Comparison of ENCODE assay signal across 20 cellular contexts in the genomic region with DNA sequence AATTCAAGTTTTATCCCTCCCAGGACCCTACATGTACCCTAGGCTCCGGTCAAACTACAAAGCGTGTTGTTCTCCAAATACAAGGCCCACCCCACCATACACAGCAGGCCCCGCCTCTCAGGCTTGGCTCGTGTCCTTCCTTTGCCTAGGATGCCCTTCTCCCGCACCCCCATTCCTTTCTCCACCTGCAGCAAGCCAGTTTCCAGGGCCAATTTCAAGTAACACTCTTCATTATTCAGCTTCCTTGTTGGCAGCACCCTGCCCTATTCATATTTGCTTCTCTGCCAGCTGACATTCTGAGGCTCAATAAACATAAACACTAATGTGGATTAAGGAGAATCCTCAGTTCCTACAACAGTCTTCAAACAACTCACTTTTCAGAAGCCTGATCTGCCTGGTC. TPM values are rescaled to one million over a fixed set of nuclear protein-coding genes. Genes with fewer than 3 reads are reported as not detected.
A peak's percentile ranks its signal among the peaks of the same experiment; 100 is the strongest.
DNase-seq lines count a peak whose midpoint lies in the region; ATAC-seq and TF ChIP-seq lines count a peak whose summit lies in the region.
"Had no signal": no experiment of that assay in that cellular context is flagged by ENCODE, and none has a peak within 500 bp of the region (broad histone marks: within the 10 kb centered on the region; RNA-seq: fewer than 3 reads in every experiment).

No MANE protein-coding gene starts in this region.

- ATAC-seq in left lung = peak; percentile 56
- no peak for ATAC-seq in natural killer cell

- no peaks in the 10 kb centered on the region for H3K27me3 Mint-ChIP-seq in natural killer cell (ENCODE audit: low read depth in 2 of 2)

- H3K36me3 ChIP-seq in left lung (no peaks in the 10 kb centered on the region), subcutaneous abdominal adipose tissue (ENCODE audit: control insufficient read depth in 5 of 5, insufficient read depth in 5 of 5, low read length in 5 of 5) (no peaks in the 10 kb centered on the region)
- H3K36me3 ChIP-seq: BLaER1 had no signal

- TF ChIP-seq CTCF in left lung (IDR thresholded peaks at IDR 0.05) = no peak
- no peak for TF ChIP-seq CTCF in natural killer cell (IDR thresholded peaks at IDR 0.05)

- intact Hi-C loops in left lung (cut with DNase I) (no loop called here), natural killer cell (cut with micrococcal nuclease) (no loop called here)

- H3K4me3 ChIP-seq in left lung = no peak overlapping the region
- no peak overlapping the region for H3K4me3 ChIP-seq in subcutaneous abdominal adipose tissue (ENCODE audit: low read depth in 1 of 5, low read length in 5 of 5)
- H3K4me3 ChIP-seq: BLaER1 had no signal

- H3K27ac ChIP-seq in left lung = no peak overlapping the region
- H3K27ac ChIP-seq in subcutaneous abdominal adipose tissue (ENCODE audit: low read depth, low read length) = peak overlapping the region; percentile 51
- H3K27ac ChIP-seq: BLaER1 had no signal

- H3K4me1 ChIP-seq in left lung (peaks cover 0 to 5% of the 10 kb centered on the region in 2 donors), subcutaneous abdominal adipose tissue (ENCODE audit: control insufficient read depth in 5 of 5, insufficient read depth in 5 of 5, low read length in 5 of 5) (peaks cover 0 to 39% (median 23%) of the 10 kb centered on the region in 5 donors)
- H3K4me1 ChIP-seq: BLaER1 had no signal

- H3K9me3 ChIP-seq in left lung (no peaks in the 10 kb centered on the region), subcutaneous abdominal adipose tissue (ENCODE audit: control insufficient read depth in 5 of 5, low read length in 5 of 5) (no peaks in the 10 kb centered on the region)
- H3K9me3 ChIP-seq: BLaER1 had no signal

- H3K36me3 Mint-ChIP-seq in natural killer cell = no peaks in the 10 kb centered on the region

- H3K4me3 Mint-ChIP-seq in natural killer cell = no peak overlapping the region

- peak; percentile 10 for DNase-seq in DMS53 (lab: John Stamatoyannopoulos, UW)
- no peak for DNase-seq in DMS53 treated with DMSO at 0.1 percent for 48 hours (lab: John Stamatoyannopoulos, UW; ENCODE audit: unreplicated experiment)
- DNase-seq in NCI-H2029 treated with DMSO at 0.1 percent for 48 hours (lab: John Stamatoyannopoulos, UW) = peak; percentile 77
- DNase-seq in left lung = no peak
- no peak for DNase-seq in kidney glomerular epithelial cell (lab: John Stamatoyannopoulos, UW)
- DNase-seq in natural killer cell = no peak
- DNase-seq in pons (ENCODE audit: low spot score) = no peak
- DNase-seq: 8988T; DMS153; Kasumi-1; MV-4-11; NCI-H1417 treated with DMSO at 0.1 percent for 48 hours; NCI-H2081; NCI-H2227 treated with DMSO at 0.1 percent for 48 hours; NCI-H524 treated with DMSO at 0.1 percent for 48 hours; NK-92 treated with Interleukin-12 subunit alpha and Interleukin-12 subunit beta, amount 100 ng/mL, for 24 hours; OCI-M1; RPMI8226 had no signal

- no peaks in the 10 kb centered on the region for H3K4me1 Mint-ChIP-seq in natural killer cell

- H3K27me3 ChIP-seq in left lung = no peaks in the 10 kb centered on the region
- H3K27me3 ChIP-seq in subcutaneous abdominal adipose tissue (ENCODE audit: control insufficient read depth in 5 of 5, insufficient read depth in 4 of 5, low read length in 5 of 5) = no peaks in the 10 kb centered on the region
- H3K27me3 ChIP-seq: BLaER1 had no signal

- H3K27ac Mint-ChIP-seq in natural killer cell = no peak overlapping the region

- H3K9me3 Mint-ChIP-seq in natural killer cell = no peaks in the 10 kb centered on the region

- no peak overlapping the region for H3K9ac ChIP-seq in subcutaneous abdominal adipose tissue (ENCODE audit: low read length in 5 of 5)
- H3K9ac ChIP-seq: BLaER1 had no signal

RNA-seq across cellular contexts. Expression of a gene that starts 31.7 kb away (rescaled TPM):
- total RNA-seq in left lung (10 to 100 TPM; 11.6 to 17.7 TPM), natural killer cell (not detected)

Comparison
In these comparisons a context has a peak if more than half of its experiments do, and no peak if none do; other contexts are left out.
1. DNase-seq: peak in DMS53 (single experiment) and NCI-H2029 treated with DMSO at 0.1 percent for 48 hours (single experiment); none in DMS53 treated with DMSO at 0.1 percent for 48 hours (single experiment), left lung (0 of 2), kidney glomerular epithelial cell (single experiment), natural killer cell (single experiment) and pons (single experiment).
2. RNA of a gene that starts 31.7 kb away (total RNA-seq): 11.6 to 17.7 TPM in left lung; not detected in natural killer cell; every median in the first group is over 10 times any median in the second.